In the genomic region with DNA sequence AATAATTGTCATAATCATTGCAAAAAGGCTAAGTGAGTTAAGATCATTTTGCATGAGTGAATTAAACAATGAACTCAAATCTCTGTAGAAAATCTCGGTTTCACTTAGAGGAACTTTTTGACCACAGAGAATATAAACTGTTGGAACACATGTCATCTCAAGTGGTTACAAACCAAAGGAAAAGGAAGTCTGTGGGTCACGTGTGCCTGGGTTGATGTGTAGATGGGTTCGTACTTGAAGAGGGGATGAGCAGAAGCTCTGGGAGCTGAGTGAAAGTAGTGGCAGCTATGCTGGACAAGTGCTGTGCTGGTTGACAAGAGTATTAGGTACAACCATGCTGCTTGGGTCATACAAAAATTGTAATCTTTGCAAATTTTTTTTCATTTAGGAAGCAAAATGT, we compare ENCODE assay signal across 13 cellular contexts. TPM values are rescaled to one million over a fixed set of nuclear protein-coding genes. Genes with fewer than 3 reads are reported as not detected.
A peak's percentile ranks its signal among the peaks of the same experiment; 100 is the strongest.
DNase-seq lines count a peak whose midpoint lies in the region; ATAC-seq and TF ChIP-seq lines count a peak whose summit lies in the region.
"Had no signal": no experiment of that assay in that cellular context is flagged by ENCODE, and none has a peak within 500 bp of the region (broad histone marks: within the 10 kb centered on the region; RNA-seq: fewer than 3 reads in every experiment).

No MANE protein-coding gene starts in this region.

- peaks cover 23% of the 10 kb centered on the region for H3K79me2 ChIP-seq in osteoblast (ENCODE audit: insufficient read depth, low read length)

- no peaks in the 10 kb centered on the region for H3K27me3 ChIP-seq in BLaER1 treated with 17β-estradiol and CSF1 and Interleukin-3, amounts not matched to agents 10 nM and 100 nM
- H3K27me3 ChIP-seq in HL-60 (ENCODE audit: insufficient read depth, poor library complexity, severe bottlenecking) (no peaks in the 10 kb centered on the region), testis (no peaks in the 10 kb centered on the region), osteoblast (ENCODE audit: insufficient read depth, low read length) (no peaks in the 10 kb centered on the region)
- H3K27me3 ChIP-seq: Peyer's patch, thyroid gland had no signal

- no peak overlapping the region for H3K9ac ChIP-seq in BLaER1 treated with 17β-estradiol and CSF1 and Interleukin-3, amounts not matched to agents 10 nM and 100 nM

- H2AFZ ChIP-seq in osteoblast (ENCODE audit: low read length): no peak overlapping the region

- peak; percentile 76 for ATAC-seq in GM18870 (IDR thresholded peaks at IDR 0.05; ENCODE audit: unreplicated experiment)
- ATAC-seq in activated CD8-positive, alpha-beta T cell treated with anti-CD3 and anti-CD28 coated beads, Interleukin-2, amount 10 ng/mL, durations not matched to agents 7 days and 5 days: peak; percentile 95

- H3K9me3 ChIP-seq in BLaER1 treated with 17β-estradiol and CSF1 and Interleukin-3, amounts not matched to agents 10 nM and 100 nM (replicated peaks in 1 of 11): no peaks in the 10 kb centered on the region
- H3K9me3 ChIP-seq in testis (no peaks in the 10 kb centered on the region), osteoblast (ENCODE audit: low read depth, low read length) (no peaks in the 10 kb centered on the region)
- H3K9me3 ChIP-seq: Peyer's patch, thyroid gland had no signal

- CTCF ChIA-PET in activated CD8-positive, alpha-beta T cell treated with anti-CD3 and anti-CD28 coated beads, Interleukin-2, amount 10 ng/mL, durations not matched to agents 7 days and 5 days (lab: Charles Lee): interaction anchor here (1.2 to 3.4 kb wide), 2 partner anchors 8 to 61 kb away, joined by 3 to 14 read pairs; no protein-coding TSS in a partner anchor

- no peaks in the 10 kb centered on the region for H3K9me3 Mint-ChIP-seq in activated CD8-positive, alpha-beta T cell treated with anti-CD3 and anti-CD28 coated beads, Interleukin-2, amount 10 ng/mL, durations not matched to agents 7 days and 5 days (ENCODE audit: insufficient read depth)
- no peaks in the 10 kb centered on the region for H3K9me3 Mint-ChIP-seq in CD14-positive monocyte

- peak overlapping the region in 2 of 10 experiments; percentile 23 to 26; a peak in 1 of 20 replicates for H3K4me3 ChIP-seq in BLaER1 treated with 17β-estradiol and CSF1 and Interleukin-3, amounts not matched to agents 10 nM and 100 nM
- H3K4me3 ChIP-seq in HL-60 (replicated peaks; ENCODE audit: insufficient read depth, low read length) (no peak overlapping the region), testis (no peak overlapping the region), osteoblast (ENCODE audit: insufficient read depth, low read length) (no peak overlapping the region)
- H3K4me3 ChIP-seq: Peyer's patch, thyroid gland had no signal

- peaks cover 8 to 72% (median 44%) of the 10 kb centered on the region in 11 experiments; a peak in 17 of 22 replicates for H4K20me1 ChIP-seq in BLaER1 treated with 17β-estradiol and CSF1 and Interleukin-3, amounts not matched to agents 10 nM and 100 nM
- H4K20me1 ChIP-seq in osteoblast (ENCODE audit: insufficient read depth, low read length): peaks cover 15% of the 10 kb centered on the region

- peaks cover 85 to 100% (median 90%) of the 10 kb centered on the region in 11 experiments for H3K36me3 ChIP-seq in BLaER1 treated with 17β-estradiol and CSF1 and Interleukin-3, amounts not matched to agents 10 nM and 100 nM
- no peaks in the 10 kb centered on the region for H3K36me3 ChIP-seq in testis (ENCODE audit: low read depth, missing control alignments)
- H3K36me3 ChIP-seq in osteoblast (ENCODE audit: insufficient read depth, low read length): peaks cover 60% of the 10 kb centered on the region

- intact Hi-C loops in testis (cut with DNase I; ENCODE audit: low total_unique reads): no loop called here
- intact Hi-C loops in CD14-positive monocyte (cut with micrococcal nuclease): no loop called here

- peaks cover 24 to 58% (median 36%) of the 10 kb centered on the region in 10 experiments for H3K4me1 ChIP-seq in BLaER1 treated with 17β-estradiol and CSF1 and Interleukin-3, amounts not matched to agents 10 nM and 100 nM
- H3K4me1 ChIP-seq in testis: no peaks in the 10 kb centered on the region
- peaks cover 13% of the 10 kb centered on the region for H3K4me1 ChIP-seq in osteoblast (ENCODE audit: insufficient read depth, low read length)
- H3K4me1 ChIP-seq: Peyer's patch, thyroid gland had no signal

- TF ChIP-seq CTCF in HL-60 (IDR thresholded peaks at IDR 0.05; ENCODE audit: insufficient read depth, low read length) (no peak), testis (IDR thresholded peaks at IDR 0.05) (no peak), CD14-positive monocyte (IDR thresholded peaks at IDR 0.05) (no peak), osteoblast (IDR thresholded peaks at IDR 0.05; ENCODE audit: extremely low read depth, low read depth, low read length) (no peak)

- 88% methylated on average over 3 of the region's 3 CpGs for WGBS in testis, 2 donors

- H3K36me3 Mint-ChIP-seq in activated CD8-positive, alpha-beta T cell treated with anti-CD3 and anti-CD28 coated beads, Interleukin-2, amount 10 ng/mL, durations not matched to agents 7 days and 5 days (ENCODE audit: low read depth): peaks cover 68% of the 10 kb centered on the region
- H3K36me3 Mint-ChIP-seq in CD14-positive monocyte: peaks cover 79 to 90% of the 10 kb centered on the region in 2 donors

- no peak for TF ChIP-seq POLR2A in testis (IDR thresholded peaks at IDR 0.05)

- H3K4me2 ChIP-seq in BLaER1 treated with 17β-estradiol and CSF1 and Interleukin-3, amounts not matched to agents 10 nM and 100 nM: peak overlapping the region; percentile 63 to 87 (median 80)
- no peak overlapping the region for H3K4me2 ChIP-seq in osteoblast (ENCODE audit: insufficient read depth, low read length)

- H3K4me1 Mint-ChIP-seq in activated CD8-positive, alpha-beta T cell treated with anti-CD3 and anti-CD28 coated beads, Interleukin-2, amount 10 ng/mL, durations not matched to agents 7 days and 5 days (ENCODE audit: low read depth): peaks cover 55% of the 10 kb centered on the region
- H3K4me1 Mint-ChIP-seq in CD14-positive monocyte: no peaks in the 10 kb centered on the region

- peak overlapping the region in 2 of 11 experiments; percentile 11 to 47; a peak in 2 of 22 replicates for H3K27ac ChIP-seq in BLaER1 treated with 17β-estradiol and CSF1 and Interleukin-3, amounts not matched to agents 10 nM and 100 nM
- H3K27ac ChIP-seq in HL-60 (replicated peaks) (no peak overlapping the region), testis (no peak overlapping the region), osteoblast (ENCODE audit: low read depth, low read length) (no peak overlapping the region)
- H3K27ac ChIP-seq: Peyer's patch, thyroid gland had no signal

- no peaks in the 10 kb centered on the region for H3K27me3 Mint-ChIP-seq in activated CD8-positive, alpha-beta T cell treated with anti-CD3 and anti-CD28 coated beads, Interleukin-2, amount 10 ng/mL, durations not matched to agents 7 days and 5 days (ENCODE audit: low read depth)
- H3K27me3 Mint-ChIP-seq in CD14-positive monocyte (ENCODE audit: low read depth in 3 of 3): peaks cover 0 to 2% (median 0%) of the 10 kb centered on the region in 3 donors

- DNase-seq in HL-60 (ENCODE audit: low read depth in 1 of 2, low spot score in 1 of 2): peak; percentile 23 to 44
- DNase-seq in activated CD8-positive, alpha-beta T cell treated with anti-CD3 and anti-CD28 coated beads, Interleukin-2, amount 10 ng/mL, durations not matched to agents 7 days and 5 days: peak; percentile 70
- no peak for DNase-seq in testis
- DNase-seq in superior temporal gyrus (ENCODE audit: extremely low spot score): no peak
- no peak for DNase-seq in CD14-positive monocyte (ENCODE audit: low spot score)
- no peak for DNase-seq in osteoblast (ENCODE audit: insufficient read length, low spot score, missing footprints)
- DNase-seq: C1 segment of cervical spinal cord, IMR-90, NCI-H2171 treated with DMSO at 0.1 percent for 48 hours, thyroid gland had no signal

- H3K4me3 Mint-ChIP-seq in activated CD8-positive, alpha-beta T cell treated with anti-CD3 and anti-CD28 coated beads, Interleukin-2, amount 10 ng/mL, durations not matched to agents 7 days and 5 days: no peak overlapping the region
- no peak overlapping the region for H3K4me3 Mint-ChIP-seq in CD14-positive monocyte

- no peak overlapping the region for H3K27ac Mint-ChIP-seq in activated CD8-positive, alpha-beta T cell treated with anti-CD3 and anti-CD28 coated beads, Interleukin-2, amount 10 ng/mL, durations not matched to agents 7 days and 5 days
- no peak overlapping the region for H3K27ac Mint-ChIP-seq in CD14-positive monocyte

- POLR2A ChIA-PET in activated CD8-positive, alpha-beta T cell treated with anti-CD3 and anti-CD28 coated beads, Interleukin-2, amount 10 ng/mL, durations not matched to agents 7 days and 5 days (lab: Charles Lee): no interaction called here

RNA-seq across cellular contexts. Expression of a gene that starts 35.0 kb away (rescaled TPM):
- 10 to 100 TPM; 79.4 to 80.6 TPM for total RNA-seq in activated CD8-positive, alpha-beta T cell treated with anti-CD3 and anti-CD28 coated beads, Interleukin-2, amount 10 ng/mL, durations not matched to agents 7 days and 5 days
- 10 to 100 TPM; 60.8 to 63.5 TPM for total RNA-seq in testis
- 141 TPM for polyA plus RNA-seq in testis (ENCODE audit: insufficient read depth, low read depth, low replicate concordance)
- 10 to 100 TPM; 78.2 to 94.1 TPM for polyA plus RNA-seq in CD14-positive monocyte
- 70.1 and 74.9 TPM in 2 replicates for total RNA-seq in osteoblast

Comparison
In these comparisons a context has a peak if more than half of its experiments do, and no peak if none do; other contexts are left out.
1. DNase-seq: peak in HL-60 (2 of 2) and activated CD8-positive, alpha-beta T cell treated with anti-CD3 and anti-CD28 coated beads, Interleukin-2, amount 10 ng/mL, durations not matched to agents 7 days and 5 days (single experiment); none in testis (single experiment), superior temporal gyrus (single experiment), CD14-positive monocyte (single experiment) and osteoblast (single experiment).